In the genomic region with DNA sequence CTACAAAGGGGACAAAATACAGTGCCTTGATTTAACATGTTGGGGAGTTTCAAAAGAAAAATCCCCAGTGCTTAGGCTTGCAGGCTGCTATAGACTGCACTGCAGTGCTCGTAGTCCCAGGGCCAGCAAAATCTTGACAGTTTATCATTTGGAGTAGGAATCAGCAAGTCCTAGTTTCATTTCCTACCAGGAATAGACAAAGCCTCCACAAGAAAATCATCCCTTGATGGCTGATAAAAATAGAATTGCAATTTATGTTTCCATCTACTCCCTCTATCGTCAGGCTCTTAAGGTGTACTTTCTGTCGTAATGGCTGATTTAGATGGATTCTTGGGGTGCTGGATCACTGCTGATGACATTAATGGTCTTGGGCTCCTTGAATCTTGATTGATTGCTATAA, we compare ENCODE assay signal across 1 cellular context.
"Had no signal": no experiment of that assay in that cellular context is flagged by ENCODE, and none has a peak within 500 bp of the region (broad histone marks: within the 10 kb centered on the region; RNA-seq: fewer than 3 reads in every experiment).

No MANE protein-coding gene starts in this region.

- ATAC-seq: GM12878 had no signal

- H3K4me3 ChIP-seq: GM12878 had no signal
